1 cellular context compared by ENCODE assay signal in genomic region chr12:122079532-122080081, GRCh38.
TF ChIP-seq lines count a peak whose summit lies in the region.

No MANE protein-coding gene starts in this region.

TF ChIP-seq in HCT116, 20 proteins besides CTCF, POLR2A, EP300 and RAD21 (continued from another document):
- TF ChIP-seq REST (IDR thresholded peaks at IDR 0.05; ENCODE audit: low read depth): no peak
